In the genomic region with DNA sequence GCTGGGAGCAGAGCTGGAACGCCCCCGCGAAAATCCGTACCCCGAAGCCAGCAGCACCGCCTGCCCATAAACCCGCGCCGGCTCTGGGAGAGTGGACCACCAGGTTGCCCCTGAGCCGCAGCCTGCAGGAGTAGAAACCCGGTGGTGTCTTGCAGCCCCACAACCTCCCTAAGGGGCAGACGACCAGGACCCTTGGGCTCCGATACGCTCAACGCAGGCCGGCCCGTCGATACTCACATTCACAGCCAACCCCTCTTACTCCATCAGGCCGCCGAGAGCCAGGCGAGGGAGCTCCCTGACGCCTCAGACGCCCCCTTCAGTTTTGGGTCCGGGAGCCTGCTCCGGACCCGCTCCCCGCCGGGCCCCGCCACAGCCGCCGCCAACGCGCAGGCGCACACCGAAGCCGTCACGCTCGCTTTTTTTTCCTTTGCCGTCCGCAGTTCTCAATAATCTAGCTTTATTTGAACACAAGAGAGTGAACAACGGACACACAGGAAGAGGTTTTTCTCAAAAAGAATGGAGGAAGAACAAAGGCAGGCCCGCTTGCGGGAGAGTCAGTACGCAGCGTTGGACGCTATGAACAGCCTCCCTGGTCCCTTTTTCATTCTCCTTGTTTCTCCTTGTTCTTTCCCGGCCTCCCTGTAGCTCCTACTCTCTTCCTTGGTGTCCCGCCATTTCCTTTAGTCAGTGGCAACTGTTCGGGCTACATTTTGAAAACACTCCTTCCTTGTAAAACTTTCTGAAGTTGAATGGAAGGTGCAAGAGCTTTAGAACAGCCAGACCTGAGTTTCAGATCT, we compare ENCODE assay signal across 8 cellular contexts. TPM values are rescaled to one million over a fixed set of nuclear protein-coding genes. Genes with fewer than 3 reads are reported as not detected.
DNase-seq lines count a peak whose midpoint lies in the region; ATAC-seq and TF ChIP-seq lines count a peak whose summit lies in the region.

A gene (minus strand): TSS at position 399 of the 797 bp plus-strand sequence. CDS start 18,852 bp downstream, outside the sequence.

- CTCF ChIA-PET in activated CD4-positive, alpha-beta T cell treated with anti-CD3 and anti-CD28 coated beads, Interleukin-2, amount 10 ng/mL, durations not matched to agents 7 days and 5 days (lab: Charles Lee): no interaction called here

- no peaks in the 10 kb centered on the region for H3K9me3 Mint-ChIP-seq in activated CD4-positive, alpha-beta T cell treated with anti-CD3 and anti-CD28 coated beads, Interleukin-2, amount 10 ng/mL, durations not matched to agents 7 days and 5 days

- no peak for TF ChIP-seq CTCF in 22Rv1 (IDR thresholded peaks at IDR 0.05)

- ATAC-seq in GM18520 (IDR thresholded peaks at IDR 0.05; ENCODE audit: unreplicated experiment) (peak; percentile 40), HG03460 (IDR thresholded peaks at IDR 0.05; ENCODE audit: unreplicated experiment) (peak; percentile 49), left colon (peak; percentile 54)

- DNase-seq in NCI-H69 (lab: John Stamatoyannopoulos, UW) (peak; percentile 89), dedifferentiated amniotic fluid mesenchymal stem cell (ENCODE audit: extremely low spot score) (peak; percentile 90), left colon (peak; percentile 82 to 86)
- peak; percentile 90 for DNase-seq in activated CD4-positive, alpha-beta T cell treated with anti-CD3 and anti-CD28 coated beads, Interleukin-2, amount 10 ng/mL, durations not matched to agents 7 days and 5 days
- peak; percentile 84 for DNase-seq in stimulated activated CD4-positive, alpha-beta T cell treated with anti-CD3 and anti-CD28 coated beads, Interleukin-1b, Interleukin-23, amount 100 ng/mL, for 48 hours

- no peaks in the 10 kb centered on the region for H3K27me3 Mint-ChIP-seq in activated CD4-positive, alpha-beta T cell treated with anti-CD3 and anti-CD28 coated beads, Interleukin-2, amount 10 ng/mL, durations not matched to agents 7 days and 5 days

- peak within 1 kb of the TSS; percentile 99 for H3K27ac Mint-ChIP-seq in activated CD4-positive, alpha-beta T cell treated with anti-CD3 and anti-CD28 coated beads, Interleukin-2, amount 10 ng/mL, durations not matched to agents 7 days and 5 days

- peaks cover 52% of the 10 kb centered on the region for H3K4me1 Mint-ChIP-seq in activated CD4-positive, alpha-beta T cell treated with anti-CD3 and anti-CD28 coated beads, Interleukin-2, amount 10 ng/mL, durations not matched to agents 7 days and 5 days

- intact Hi-C loops in left colon (cut with DNase I, micrococcal nuclease): no loop called here

- H3K27ac ChIP-seq in 22Rv1: peak within 1 kb of the TSS; percentile 71

- peaks cover 7% of the 10 kb centered on the region for H3K36me3 Mint-ChIP-seq in activated CD4-positive, alpha-beta T cell treated with anti-CD3 and anti-CD28 coated beads, Interleukin-2, amount 10 ng/mL, durations not matched to agents 7 days and 5 days (ENCODE audit: low read depth)

- H3K4me3 Mint-ChIP-seq in activated CD4-positive, alpha-beta T cell treated with anti-CD3 and anti-CD28 coated beads, Interleukin-2, amount 10 ng/mL, durations not matched to agents 7 days and 5 days: peak within 1 kb of the TSS; percentile 91

- POLR2A ChIA-PET in activated CD4-positive, alpha-beta T cell treated with anti-CD3 and anti-CD28 coated beads, Interleukin-2, amount 10 ng/mL, durations not matched to agents 7 days and 5 days (lab: Charles Lee): interaction anchor here (0.6 kb wide), 1 partner anchor 20 kb away, joined by 5 read pairs; no protein-coding TSS in a partner anchor

RNA-seq across cellular contexts. Expression of the gene that starts here (rescaled TPM):
- total RNA-seq in activated CD4-positive, alpha-beta T cell treated with anti-CD3 and anti-CD28 coated beads, Interleukin-2, amount 10 ng/mL, durations not matched to agents 7 days and 5 days: 10 to 100 TPM; 45.8 to 56.0 TPM
- total RNA-seq in left colon: 10 to 100 TPM; 32.8 to 48.6 TPM

Comparison
In these comparisons a context has a peak if more than half of its experiments do, and no peak if none do; other contexts are left out.
1. Peak in every context shown above with its lines: DNase-seq, ATAC-seq and H3K27ac ChIP-seq.